In genomic region chr20:11260611-11261010, GRCh38 we compare ENCODE assay signal across 16 cellular contexts.
DNase-seq lines count a peak whose midpoint lies in the region; ATAC-seq and TF ChIP-seq lines count a peak whose summit lies in the region.
"Had no signal": no experiment of that assay in that cellular context is flagged by ENCODE, and none has a peak within 500 bp of the region (broad histone marks: within the 10 kb centered on the region; RNA-seq: fewer than 3 reads in every experiment).

No MANE protein-coding gene starts in this region.

- H3F3A ChIP-seq in GM23248 (ENCODE audit: insufficient read depth) = peaks cover 19% of the 10 kb centered on the region; the same call in 1 of the 2 replicates

- in situ Hi-C loops in GM23248 (cut with MboI) = loop anchor here (25.0 kb wide), 2 partner anchors 698 to 798 kb away; no protein-coding TSS in a partner anchor

- WGBS in GM23248 (ENCODE audit: low coverage in 1 of 2, low lambda C conversion rate in 2 of 2, missing lambda C conversion rate in 2 of 2), 2 experiments = 92 to 95% methylated on average over 3 of the region's 3 CpGs

- H3K4me1 ChIP-seq in GM23248 (ENCODE audit: insufficient read depth) = peaks cover 18% of the 10 kb centered on the region
- peaks cover 17% of the 10 kb centered on the region for H3K4me1 ChIP-seq in osteoblast (ENCODE audit: insufficient read depth, low read length)
- no peaks in the 10 kb centered on the region for H3K4me1 ChIP-seq in lower lobe of right lung
- H3K4me1 ChIP-seq: SJCRH30 had no signal

- H3K4me2 ChIP-seq in GM23248 (ENCODE audit: unreplicated experiment) = no peak overlapping the region
- no peak overlapping the region for H3K4me2 ChIP-seq in osteoblast (ENCODE audit: insufficient read depth, low read length)

- H3K27me3 ChIP-seq in GM23248 (replicated peaks; ENCODE audit: insufficient read depth) = no peaks in the 10 kb centered on the region
- no peaks in the 10 kb centered on the region for H3K27me3 ChIP-seq in osteoblast (ENCODE audit: insufficient read depth, low read length)
- H3K27me3 ChIP-seq in lower lobe of right lung (ENCODE audit: low read depth) = no peaks in the 10 kb centered on the region
- H3K27me3 ChIP-seq: SJCRH30 had no signal

- ATAC-seq in lower lobe of right lung = no peak

- no peaks in the 10 kb centered on the region for H3K9me3 ChIP-seq in GM23248 (ENCODE audit: low read depth)
- H3K9me3 ChIP-seq in osteoblast (ENCODE audit: low read depth, low read length) = peaks cover 2% of the 10 kb centered on the region
- no peaks in the 10 kb centered on the region for H3K9me3 ChIP-seq in lower lobe of right lung
- H3K9me3 ChIP-seq: SJCRH30 had no signal

- H3K27ac ChIP-seq in GM23248 (no peak overlapping the region), osteoblast (ENCODE audit: low read depth, low read length) (peak overlapping the region; percentile 77), lower lobe of right lung (no peak overlapping the region)
- H3K27ac ChIP-seq: C4-2B, SJCRH30 had no signal

- intact Hi-C loops in lower lobe of right lung (cut with DNase I) = no loop called here

- no peaks in the 10 kb centered on the region for H3K79me2 ChIP-seq in GM23248 (ENCODE audit: insufficient read depth)
- no peaks in the 10 kb centered on the region for H3K79me2 ChIP-seq in osteoblast (ENCODE audit: insufficient read depth, low read length)

- no peak for TF ChIP-seq CTCF in fibroblast of mammary gland (conservative IDR thresholded peaks at IDR 0.05; ENCODE audit: control insufficient read depth, insufficient read depth, low read depth, low read length)
- TF ChIP-seq CTCF in osteoblast (IDR thresholded peaks at IDR 0.05; ENCODE audit: extremely low read depth, low read depth, low read length) = no peak
- TF ChIP-seq CTCF in lower lobe of right lung (IDR thresholded peaks at IDR 0.05) = no peak

- DNase-seq in GM23248 (peak; percentile 24), amniotic epithelial cell (ENCODE audit: low read depth) (peak; percentile 16), fibroblast of mammary gland (ENCODE audit: low read depth) (peak; percentile 30), osteoblast (ENCODE audit: insufficient read length, low spot score, missing footprints) (no peak), hepatic stellate cell (ENCODE audit: low spot score) (no peak), lower lobe of right lung (no peak), NCI-H2081 treated with DMSO at 0.1 percent for 48 hours (lab: John Stamatoyannopoulos, UW) (no peak), T1000 (lab: John Stamatoyannopoulos, UW) (no peak)
- DNase-seq: COR-L47, MM.1S, NCI-H1105 treated with DMSO at 0.1 percent for 48 hours, NCI-H187, NCI-H774, PC-3, SJCRH30 had no signal

- H3K36me3 ChIP-seq in GM23248 (ENCODE audit: low read depth) (no peaks in the 10 kb centered on the region), osteoblast (ENCODE audit: insufficient read depth, low read length) (no peaks in the 10 kb centered on the region), lower lobe of right lung (no peaks in the 10 kb centered on the region)
- H3K36me3 ChIP-seq: SJCRH30 had no signal

- H3K9me2 ChIP-seq in GM23248 (ENCODE audit: insufficient read depth) = no peaks in the 10 kb centered on the region

- H2AFZ ChIP-seq in GM23248 (no peak overlapping the region), osteoblast (ENCODE audit: low read length) (no peak overlapping the region)

- H3K9ac ChIP-seq in GM23248 = no peak overlapping the region

- H3K4me3 ChIP-seq in GM23248 (no peak overlapping the region), fibroblast of mammary gland (ENCODE audit: control insufficient read depth, low read depth, low read length) (no peak overlapping the region), osteoblast (ENCODE audit: insufficient read depth, low read length) (no peak overlapping the region), lower lobe of right lung (no peak overlapping the region)
- H3K4me3 ChIP-seq: SJCRH30 had no signal

- H4K20me1 ChIP-seq in GM23248 (ENCODE audit: insufficient read depth) = no peaks in the 10 kb centered on the region
- no peaks in the 10 kb centered on the region for H4K20me1 ChIP-seq in osteoblast (ENCODE audit: insufficient read depth, low read length)

Comparison
In these comparisons a context has a peak if more than half of its experiments do, and no peak if none do; other contexts are left out.
1. DNase-seq: peak in GM23248 (single experiment), amniotic epithelial cell (single experiment) and fibroblast of mammary gland (single experiment); none in osteoblast (single experiment), hepatic stellate cell (single experiment), lower lobe of right lung (single experiment), NCI-H2081 treated with DMSO at 0.1 percent for 48 hours (single experiment) and T1000 (single experiment).